Comparison of ENCODE assay signal across 10 cellular contexts in genomic region chr19:16259385-16260159, GRCh38.
DNase-seq lines count a peak whose midpoint lies in the region; ATAC-seq and TF ChIP-seq lines count a peak whose summit lies in the region.
"Had no signal": no experiment of that assay in that cellular context is flagged by ENCODE, and none has a peak within 500 bp of the region (broad histone marks: within the 10 kb centered on the region; RNA-seq: fewer than 3 reads in every experiment).

No MANE protein-coding gene starts in this region.

- 91% methylated on average over 8 of the region's 22 CpGs; no CpG with 5 or more reads in 1 of the 2 donors for WGBS in gastroesophageal sphincter (ENCODE audit: low coverage in 1 of 2), 2 donors
- WGBS in upper lobe of left lung, 2 donors, result 55 to 57% methylated on average over 11 to 20 of the region's 22 CpGs

- H3K27ac ChIP-seq in gastroesophageal sphincter, result peak overlapping the region in 3 of 4 donors; percentile 60 to 82 (median 73)
- H3K27ac ChIP-seq in upper lobe of left lung, result peak overlapping the region; percentile 80 to 93 (median 88)

- intact Hi-C loops in Right ventricle myocardium superior (cut with DNase I), result loop anchor here (5.0 kb wide), 1 partner anchor 63 kb away; the partner anchor contains the start of gene KLF2
- intact Hi-C loops in Right ventricle myocardium inferior (cut with DNase I), result loop anchor here (2.0 kb wide), 1 partner anchor 23 kb away; no protein-coding TSS in a partner anchor

- ATAC-seq in Right ventricle myocardium superior (ENCODE audit: poor library complexity) (no peak), Right ventricle myocardium inferior (no peak), HG03469 (IDR thresholded peaks at IDR 0.05; ENCODE audit: unreplicated experiment) (peak; percentile 40), gastroesophageal sphincter (no peak), upper lobe of left lung (ENCODE audit: low FRiP score in 2 of 2) (peak in 1 of 2 donors; percentile 19), SK-N-SH treated with all-trans-retinoic acid at 6 μM for 48 hours (no peak)
- ATAC-seq: activated T-cell treated with anti-CD3 and anti-CD28 coated beads, Interleukin-2, amount 50 U/mL, for 72 hours had no signal

- TF ChIP-seq EP300 in gastroesophageal sphincter (IDR thresholded peaks at IDR 0.05) (no peak), upper lobe of left lung (IDR thresholded peaks at IDR 0.05) (no peak)

- H3K36me3 ChIP-seq in gastroesophageal sphincter (no peaks in the 10 kb centered on the region), upper lobe of left lung (no peaks in the 10 kb centered on the region)

- H3K27me3 ChIP-seq in gastroesophageal sphincter (no peaks in the 10 kb centered on the region), upper lobe of left lung (no peaks in the 10 kb centered on the region)

- TF ChIP-seq CTCF in gastroesophageal sphincter (IDR thresholded peaks at IDR 0.05), result no peak
- TF ChIP-seq CTCF in upper lobe of left lung (IDR thresholded peaks at IDR 0.05), result no peak

- DNase-seq in Right ventricle myocardium superior (peak; percentile 57), Right ventricle myocardium inferior (ENCODE audit: missing footprints) (no peak), upper lobe of left lung (peak in 1 of 2 donors; percentile 86), midbrain (lab: John Stamatoyannopoulos, UW) (no peak), NCI-H69 (lab: John Stamatoyannopoulos, UW) (no peak)
- DNase-seq: activated T-cell treated with anti-CD3 and anti-CD28 coated beads, Interleukin-2, amount 50 U/mL, for 72 hours had no signal

- peaks cover 0 to 13% (median 0%) of the 10 kb centered on the region in 3 donors for H3K4me1 ChIP-seq in gastroesophageal sphincter
- H3K4me1 ChIP-seq in upper lobe of left lung, result peaks cover 37 to 48% (median 45%) of the 10 kb centered on the region in 4 donors

- H3K9me3 ChIP-seq in gastroesophageal sphincter (no peaks in the 10 kb centered on the region), upper lobe of left lung (no peaks in the 10 kb centered on the region)

- H3K4me3 ChIP-seq in gastroesophageal sphincter, result no peak overlapping the region
- no peak overlapping the region for H3K4me3 ChIP-seq in upper lobe of left lung
- H3K4me3 ChIP-seq: skin epidermis had no signal

- TF ChIP-seq POLR2A in gastroesophageal sphincter (IDR thresholded peaks at IDR 0.05) (no peak), upper lobe of left lung (IDR thresholded peaks at IDR 0.05) (no peak)

TF ChIP-seq in SK-N-SH treated with all-trans-retinoic acid at 6 μM for 48 hours, 23 proteins besides CTCF, POLR2A, EP300 and RAD21:
- TF ChIP-seq ZFP30 (CRISPR knock-in tag; IDR thresholded peaks at IDR 0.05) (no peak), BACH2 (CRISPR knock-in tag; IDR thresholded peaks at IDR 0.05; ENCODE audit: borderline replicate concordance) (no peak), PPARA (CRISPR knock-in tag; IDR thresholded peaks at IDR 0.05; ENCODE audit: borderline replicate concordance) (no peak), TOX (CRISPR knock-in tag; IDR thresholded peaks at IDR 0.05; ENCODE audit: borderline replicate concordance) (no peak), ZNF8 (CRISPR knock-in tag; IDR thresholded peaks at IDR 0.05) (no peak), ZFP3 (CRISPR knock-in tag; IDR thresholded peaks at IDR 0.05) (no peak), ISL1 (CRISPR knock-in tag; IDR thresholded peaks at IDR 0.05) (no peak), ESRRG (CRISPR knock-in tag; IDR thresholded peaks at IDR 0.05) (no peak), ZNF565 (CRISPR knock-in tag; conservative IDR thresholded peaks at IDR 0.05; ENCODE audit: low read depth) (no peak)
- TF ChIP-seq, protein P1, sequence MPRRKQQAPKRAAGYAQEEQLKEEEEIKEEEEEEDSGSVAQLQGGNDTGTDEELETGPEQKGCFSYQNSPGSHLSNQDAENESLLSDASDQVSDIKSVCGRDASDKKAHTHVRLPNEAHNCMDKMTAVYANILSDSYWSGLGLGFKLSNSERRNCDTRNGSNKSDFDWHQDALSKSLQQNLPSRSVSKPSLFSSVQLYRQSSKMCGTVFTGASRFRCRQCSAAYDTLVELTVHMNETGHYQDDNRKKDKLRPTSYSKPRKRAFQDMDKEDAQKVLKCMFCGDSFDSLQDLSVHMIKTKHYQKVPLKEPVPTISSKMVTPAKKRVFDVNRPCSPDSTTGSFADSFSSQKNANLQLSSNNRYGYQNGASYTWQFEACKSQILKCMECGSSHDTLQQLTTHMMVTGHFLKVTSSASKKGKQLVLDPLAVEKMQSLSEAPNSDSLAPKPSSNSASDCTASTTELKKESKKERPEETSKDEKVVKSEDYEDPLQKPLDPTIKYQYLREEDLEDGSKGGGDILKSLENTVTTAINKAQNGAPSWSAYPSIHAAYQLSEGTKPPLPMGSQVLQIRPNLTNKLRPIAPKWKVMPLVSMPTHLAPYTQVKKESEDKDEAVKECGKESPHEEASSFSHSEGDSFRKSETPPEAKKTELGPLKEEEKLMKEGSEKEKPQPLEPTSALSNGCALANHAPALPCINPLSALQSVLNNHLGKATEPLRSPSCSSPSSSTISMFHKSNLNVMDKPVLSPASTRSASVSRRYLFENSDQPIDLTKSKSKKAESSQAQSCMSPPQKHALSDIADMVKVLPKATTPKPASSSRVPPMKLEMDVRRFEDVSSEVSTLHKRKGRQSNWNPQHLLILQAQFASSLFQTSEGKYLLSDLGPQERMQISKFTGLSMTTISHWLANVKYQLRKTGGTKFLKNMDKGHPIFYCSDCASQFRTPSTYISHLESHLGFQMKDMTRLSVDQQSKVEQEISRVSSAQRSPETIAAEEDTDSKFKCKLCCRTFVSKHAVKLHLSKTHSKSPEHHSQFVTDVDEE (CRISPR knock-in tag; IDR thresholded peaks at IDR 0.05), result no peak
- TF ChIP-seq, protein P2, sequence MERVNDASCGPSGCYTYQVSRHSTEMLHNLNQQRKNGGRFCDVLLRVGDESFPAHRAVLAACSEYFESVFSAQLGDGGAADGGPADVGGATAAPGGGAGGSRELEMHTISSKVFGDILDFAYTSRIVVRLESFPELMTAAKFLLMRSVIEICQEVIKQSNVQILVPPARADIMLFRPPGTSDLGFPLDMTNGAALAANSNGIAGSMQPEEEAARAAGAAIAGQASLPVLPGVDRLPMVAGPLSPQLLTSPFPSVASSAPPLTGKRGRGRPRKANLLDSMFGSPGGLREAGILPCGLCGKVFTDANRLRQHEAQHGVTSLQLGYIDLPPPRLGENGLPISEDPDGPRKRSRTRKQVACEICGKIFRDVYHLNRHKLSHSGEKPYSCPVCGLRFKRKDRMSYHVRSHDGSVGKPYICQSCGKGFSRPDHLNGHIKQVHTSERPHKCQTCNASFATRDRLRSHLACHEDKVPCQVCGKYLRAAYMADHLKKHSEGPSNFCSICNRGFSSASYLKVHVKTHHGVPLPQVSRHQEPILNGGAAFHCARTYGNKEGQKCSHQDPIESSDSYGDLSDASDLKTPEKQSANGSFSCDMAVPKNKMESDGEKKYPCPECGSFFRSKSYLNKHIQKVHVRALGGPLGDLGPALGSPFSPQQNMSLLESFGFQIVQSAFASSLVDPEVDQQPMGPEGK (CRISPR knock-in tag; IDR thresholded peaks at IDR 0.05; ENCODE audit: borderline replicate concordance), result no peak
